Comparison of ENCODE assay signal across 14 cellular contexts in genomic region chr2:69345434-69345833, GRCh38. TPM values are rescaled to one million over a fixed set of nuclear protein-coding genes. Genes with fewer than 3 reads are reported as not detected.
DNase-seq lines count a peak whose midpoint lies in the region; ATAC-seq, FAIRE-seq and TF ChIP-seq lines count a peak whose summit lies in the region.
"Had no signal": no experiment of that assay in that cellular context is flagged by ENCODE, and none has a peak within 500 bp of the region (broad histone marks: within the 10 kb centered on the region; RNA-seq: fewer than 3 reads in every experiment).

No MANE protein-coding gene starts in this region.

- H3K27me3 Mint-ChIP-seq in stimulated activated naive CD8-positive, alpha-beta T cell treated with anti-CD3 and anti-CD28 coated beads, Interleukin-15, amount 100 ng/mL, for 72 hours, result no peaks in the 10 kb centered on the region
- H3K27me3 Mint-ChIP-seq: activated CD4-positive, alpha-beta memory T cell treated with anti-CD3 and anti-CD28 coated beads for 36 hours; naive thymus-derived CD4-positive, alpha-beta T cell had no signal

- CTCF ChIA-PET in K562 (lab: Yijun Ruan, JAX; ENCODE audit: low intra/inter-chr PET ratio), result no interaction called here

- no TSS peak for BruUV-seq in K562 (replicated peaks; lab: Mats Ljungman, UMichigan)

- no peak overlapping the region for H3K9ac ChIP-seq in K562 (ENCODE audit: insufficient read depth in 1 of 2, low read depth in 2 of 2, low read length in 2 of 2)

- H3K4me3 Mint-ChIP-seq in stimulated activated naive CD8-positive, alpha-beta T cell treated with anti-CD3 and anti-CD28 coated beads, Interleukin-15, amount 100 ng/mL, for 72 hours, result no peak overlapping the region
- H3K4me3 Mint-ChIP-seq: activated CD4-positive, alpha-beta memory T cell treated with anti-CD3 and anti-CD28 coated beads for 36 hours; naive thymus-derived CD4-positive, alpha-beta T cell had no signal

- H3K27ac Mint-ChIP-seq in activated naive CD4-positive, alpha-beta T cell treated with anti-CD3 and anti-CD28 coated beads, Interleukin-2, amount 50 U/mL, for 72 hours, result peak overlapping the region in 1 of 2 donors; percentile 74
- peak overlapping the region; percentile 82 to 93 for H3K27ac Mint-ChIP-seq in stimulated activated naive CD8-positive, alpha-beta T cell treated with anti-CD3 and anti-CD28 coated beads, Interleukin-15, amount 100 ng/mL, for 72 hours
- H3K27ac Mint-ChIP-seq: activated CD4-positive, alpha-beta memory T cell treated with anti-CD3 and anti-CD28 coated beads for 36 hours; naive thymus-derived CD4-positive, alpha-beta T cell had no signal

- no peak for FAIRE-seq in K562 (lab: Jason Lieb, UNC)

- no peak for TF ChIP-seq CTCF in K562 (IDR thresholded peaks at IDR 0.05 in 2 of 3, conservative IDR thresholded peaks at IDR 0.05 in 1 of 3; ENCODE audit: insufficient read depth in 2 of 3, low read depth in 1 of 3, low read length in 3 of 3)
- TF ChIP-seq CTCF in left ventricle myocardium inferior (IDR thresholded peaks at IDR 0.05; ENCODE audit: borderline replicate concordance), result no peak

- no peak for TF ChIP-seq EP300 in K562 (IDR thresholded peaks at IDR 0.05; ENCODE audit: low read length)

- no peak overlapping the region for H3K4me3 ChIP-seq in K562
- no peak overlapping the region for H3K4me3 ChIP-seq in left ventricle myocardium inferior
- H3K4me3 ChIP-seq: tibial nerve had no signal

- POLR2A ChIA-PET in K562 (lab: Yijun Ruan, JAX), result no interaction called here

- no peaks in the 10 kb centered on the region for H3K4me1 ChIP-seq in K562 (replicated peaks in 1 of 2; ENCODE audit: control insufficient read depth in 2 of 2, insufficient read depth in 2 of 2, low read length in 2 of 2)
- peaks cover 5% of the 10 kb centered on the region for H3K4me1 ChIP-seq in left ventricle myocardium inferior

- intact Hi-C loops in K562 (cut with micrococcal nuclease) (no loop called here), left ventricle myocardium inferior (cut with micrococcal nuclease) (no loop called here)

- H3K9me3 ChIP-seq in K562 (replicated peaks; ENCODE audit: control insufficient read depth, insufficient read depth, low read depth, low read length) (no peaks in the 10 kb centered on the region), left ventricle myocardium inferior (replicated peaks) (no peaks in the 10 kb centered on the region)
- H3K9me3 ChIP-seq: tibial nerve had no signal

- no peak overlapping the region for H2AFZ ChIP-seq in K562 (ENCODE audit: low read depth, low read length)

- H3K27me3 ChIP-seq in K562 (ENCODE audit: control insufficient read depth in 2 of 2, insufficient read depth in 2 of 2, low read length in 2 of 2) (no peaks in the 10 kb centered on the region), left ventricle myocardium inferior (ENCODE audit: low read depth) (no peaks in the 10 kb centered on the region)
- H3K27me3 ChIP-seq: tibial nerve had no signal

- H4K20me1 ChIP-seq in K562 (replicated peaks; ENCODE audit: control insufficient read depth, insufficient read depth, low read length), result no peaks in the 10 kb centered on the region

- TF ChIP-seq RAD21 in K562 (CRISPR knock-in tag; conservative IDR thresholded peaks at IDR 0.05 in 1 of 2, IDR thresholded peaks at IDR 0.05 in 1 of 2), result no peak

- H3K36me3 ChIP-seq in K562 (ENCODE audit: control insufficient read depth, insufficient read depth, low read length), result peaks cover 88% of the 10 kb centered on the region
- H3K36me3 ChIP-seq in left ventricle myocardium inferior, result peaks cover 99% of the 10 kb centered on the region

- peak in 1 of 2 donors; percentile 5 for DNase-seq in activated naive CD4-positive, alpha-beta T cell treated with anti-CD3 and anti-CD28 coated beads, Interleukin-2, amount 50 U/mL, for 72 hours (ENCODE audit: low spot score in 2 of 2)
- DNase-seq in activated naive CD4-positive, alpha-beta T cell treated with anti-CD3 and anti-CD28 coated beads, Interleukin-2, amount 50 U/mL, for 16 hours, result no peak
- DNase-seq in K562 (ENCODE audit: extremely low read depth in 1 of 4, low spot score in 3 of 4), result no peak
- DNase-seq in stimulated activated naive CD8-positive, alpha-beta T cell treated with anti-CD3 and anti-CD28 coated beads, Interleukin-15, amount 100 ng/mL, for 72 hours, result peak; percentile 26 to 30
- no peak for DNase-seq in left ventricle myocardium inferior
- no peak for DNase-seq in glomerular visceral epithelial cell (ENCODE audit: extremely low spot score)
- no peak for DNase-seq in UCSD-AML1 (lab: John Stamatoyannopoulos, UW; ENCODE audit: unreplicated experiment)
- DNase-seq: activated CD4-positive, alpha-beta memory T cell treated with anti-CD3 and anti-CD28 coated beads for 36 hours; KBM-7; naive thymus-derived CD4-positive, alpha-beta T cell; NCI-H1930; stimulated activated CD4-positive, alpha-beta T cell treated with anti-CD3 and anti-CD28 coated beads, Interleukin-2, amount 100 ng/mL, for 48 hours had no signal

- peaks cover 11 to 14% of the 10 kb centered on the region in 2 donors for H3K36me3 Mint-ChIP-seq in activated naive CD4-positive, alpha-beta T cell treated with anti-CD3 and anti-CD28 coated beads, Interleukin-2, amount 50 U/mL, for 72 hours

- H3K4me2 ChIP-seq in K562 (ENCODE audit: insufficient read depth, low read length), result no peak overlapping the region

- no peaks in the 10 kb centered on the region for H3K9me1 ChIP-seq in K562 (ENCODE audit: control insufficient read depth, insufficient read depth, low read length)

- ATAC-seq in activated naive CD4-positive, alpha-beta T cell treated with anti-CD3 and anti-CD28 coated beads, Interleukin-2, amount 50 U/mL, for 72 hours, result peak; percentile 81 to 82
- ATAC-seq in HG03460 (IDR thresholded peaks at IDR 0.05; ENCODE audit: unreplicated experiment) (peak; percentile 80), K562 (no peak)
- peak; percentile 96 for ATAC-seq in stimulated activated naive CD8-positive, alpha-beta T cell treated with anti-CD3 and anti-CD28 coated beads, Interleukin-15, amount 100 ng/mL, for 72 hours
- ATAC-seq: naive thymus-derived CD4-positive, alpha-beta T cell had no signal

- no peaks in the 10 kb centered on the region for H3K9me3 Mint-ChIP-seq in activated naive CD4-positive, alpha-beta T cell treated with anti-CD3 and anti-CD28 coated beads, Interleukin-2, amount 50 U/mL, for 72 hours
- H3K9me3 Mint-ChIP-seq in stimulated activated naive CD8-positive, alpha-beta T cell treated with anti-CD3 and anti-CD28 coated beads, Interleukin-15, amount 100 ng/mL, for 72 hours, result no peaks in the 10 kb centered on the region
- H3K9me3 Mint-ChIP-seq: activated CD4-positive, alpha-beta memory T cell treated with anti-CD3 and anti-CD28 coated beads for 36 hours; naive thymus-derived CD4-positive, alpha-beta T cell had no signal

- in situ Hi-C loops in K562 (cut with MboI), result no loop called here

- peaks cover 22% of the 10 kb centered on the region for H3K4me1 Mint-ChIP-seq in stimulated activated naive CD8-positive, alpha-beta T cell treated with anti-CD3 and anti-CD28 coated beads, Interleukin-15, amount 100 ng/mL, for 72 hours

- H3K27ac ChIP-seq in K562 (ENCODE audit: extremely low read depth, low read depth, low read length) (no peak overlapping the region), left ventricle myocardium inferior (replicated peaks) (no peak overlapping the region)
- H3K27ac ChIP-seq: tibial nerve had no signal

- no peak for TF ChIP-seq POLR2A in K562 (conservative IDR thresholded peaks at IDR 0.05)

- H3K79me2 ChIP-seq in K562 (ENCODE audit: control insufficient read depth, insufficient read depth, low read length), result no peaks in the 10 kb centered on the region

TF ChIP-seq in K562, 482 proteins besides CTCF, POLR2A, EP300 and RAD21:
- TF ChIP-seq CEBPB (tag; IDR thresholded peaks at IDR 0.05) (peak; percentile 67), DDX20 (tag; IDR thresholded peaks at IDR 0.05; ENCODE audit: low read depth) (no peak), NFRKB (IDR thresholded peaks at IDR 0.05; ENCODE audit: low read depth) (no peak), POLR3G (IDR thresholded peaks at IDR 0.05; ENCODE audit: extremely low read depth, insufficient read length, insufficient replicate concordance) (no peak), FOXK2 (conservative IDR thresholded peaks at IDR 0.05 in 1 of 2, IDR thresholded peaks at IDR 0.05 in 1 of 2; ENCODE audit: low read depth in 2 of 2) (no peak), CEBPG (CRISPR knock-in tag; IDR thresholded peaks at IDR 0.05) (no peak), CEBPG (tag; conservative IDR thresholded peaks at IDR 0.05 in 1 of 2, IDR thresholded peaks at IDR 0.05 in 1 of 2) (peak; percentile 60 to 63; a peak in 3 of 4 replicates), ZNF644 (tag; IDR thresholded peaks at IDR 0.05; ENCODE audit: low read depth) (no peak), ESRRB (CRISPR knock-in tag; IDR thresholded peaks at IDR 0.05; ENCODE audit: borderline replicate concordance) (no peak), RBM22 (IDR thresholded peaks at IDR 0.05; ENCODE audit: low read depth, low read length, poor library complexity, severe bottlenecking) (peak; percentile 54)

RNA-seq across cellular contexts. Expression of gene GFPT1, which starts 41.6 kb away (rescaled TPM):
- total RNA-seq in activated naive CD4-positive, alpha-beta T cell treated with anti-CD3 and anti-CD28 coated beads, Interleukin-2, amount 50 U/mL, for 72 hours, result 10 to 100 TPM; 25.1 to 57.7 TPM
- total RNA-seq in K562 (2011; cell fraction: chromatin; rRNA removed; ENCODE audit: low replicate concordance), result 15.3 and 44.2 TPM in 2 replicates
- 13.7 and 17.2 TPM in 2 replicates for total RNA-seq in K562 (2011; cell fraction: nucleolus; rRNA removed)
- 22.6 and 36.8 TPM in 2 replicates for total RNA-seq in K562 (2011; cell fraction: nucleoplasm; rRNA removed)
- total RNA-seq in K562 (2014; rRNA removed) (13.1 and 15.7 TPM in 2 replicates), K562 (2014; rRNA removed; fragmentation: Illumina TruSeq; extraction: Trizol) (26.0 and 29.3 TPM in 2 replicates), K562 (2015; rRNA removed; fragmentation: Illumina TruSeq; extraction: Trizol) (14.5 and 15.9 TPM in 2 replicates), K562 (2021) (38.3 and 39.2 TPM in 2 replicates), left ventricle myocardium inferior (46.2 TPM)
- polyA plus RNA-seq in K562 (2011; rRNA removed) (13.0 and 18.6 TPM in 2 replicates), K562 (2014; fragmentation: Illumina TruSeq; extraction: Trizol) (19.0 and 19.7 TPM in 2 replicates), K562 (2014; fragmentation: Nextera tagmentation; extraction: Ambion mirVana) (1 to 10 TPM; 6.6 to 8.6 TPM), K562 (2014; rRNA removed) (11.2 and 11.9 TPM in 2 replicates)
- polyA plus RNA-seq in K562 (2011; cell fraction: cytosol; rRNA removed), result 4.1 and 9.6 TPM in 2 replicates
- polyA plus RNA-seq in K562 (2011; cell fraction: nucleus; rRNA removed), result 5.4 and 6.7 TPM in 2 replicates
- polyA plus RNA-seq in K562 (2012), result 14.2 and 40.6 TPM in 2 replicates
- polyA minus RNA-seq in K562 (2011; rRNA and poly(A)+ RNA removed), result 39.6 and 40.2 TPM in 2 replicates
- 20.3 and 32.8 TPM in 2 replicates for polyA minus RNA-seq in K562 (2011; cell fraction: cytosol; rRNA and poly(A)+ RNA removed)
- polyA minus RNA-seq in K562 (2011; cell fraction: nucleus; rRNA and poly(A)+ RNA removed), result 8.5 and 9.8 TPM in 2 replicates

Comparison
In these comparisons a context has a peak if more than half of its experiments do, and no peak if none do; other contexts are left out.
1. DNase-seq: peak in stimulated activated naive CD8-positive, alpha-beta T cell treated with anti-CD3 and anti-CD28 coated beads, Interleukin-15, amount 100 ng/mL, for 72 hours (2 of 2); none in activated naive CD4-positive, alpha-beta T cell treated with anti-CD3 and anti-CD28 coated beads, Interleukin-2, amount 50 U/mL, for 16 hours (single experiment), K562 (0 of 4), left ventricle myocardium inferior (single experiment), glomerular visceral epithelial cell (single experiment) and UCSD-AML1 (single experiment).